15 cellular contexts compared by ENCODE assay signal in the genomic region with DNA sequence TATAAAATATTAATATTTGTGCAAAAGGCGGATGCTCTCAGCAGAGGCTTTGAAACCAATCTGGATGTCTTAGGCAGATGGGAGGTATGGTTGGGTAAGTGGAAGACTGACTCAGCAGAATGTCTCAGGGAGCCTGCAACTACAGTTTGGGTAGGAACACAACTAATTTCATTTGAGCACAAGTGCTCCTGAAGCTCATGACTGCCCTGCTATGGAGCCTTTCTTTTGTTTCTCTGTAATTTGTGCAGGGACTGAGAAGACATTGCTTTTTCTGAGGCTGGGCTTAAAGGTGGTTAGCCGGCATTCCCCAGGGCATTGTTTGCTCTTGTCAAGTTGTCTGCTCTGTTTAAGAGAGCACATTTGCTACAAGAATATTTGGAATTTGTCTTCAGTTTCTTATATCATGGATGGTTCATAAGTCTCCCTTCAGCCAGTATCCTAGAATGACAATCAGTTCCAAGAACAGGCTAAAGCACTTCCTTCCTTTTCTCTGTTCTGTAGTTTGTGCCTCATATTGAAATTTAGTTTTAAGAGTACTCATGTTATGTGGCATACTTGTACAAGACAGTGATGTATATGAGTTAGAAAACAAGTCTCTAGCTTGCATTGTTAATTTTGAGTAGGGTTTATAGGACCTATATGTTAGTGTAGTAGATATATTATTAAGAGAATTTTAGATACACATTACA.
DNase-seq lines count a peak whose midpoint lies in the region; ATAC-seq, FAIRE-seq and TF ChIP-seq lines count a peak whose summit lies in the region.
"Had no signal": no experiment of that assay in that cellular context is flagged by ENCODE, and none has a peak within 500 bp of the region (broad histone marks: within the 10 kb centered on the region; RNA-seq: fewer than 3 reads in every experiment).

No MANE protein-coding gene starts in this region.

- H3K36me3 ChIP-seq in astrocyte (ENCODE audit: insufficient read depth, low read length) (no peaks in the 10 kb centered on the region), WERI-Rb-1 (no peaks in the 10 kb centered on the region)
- H3K36me3 ChIP-seq: esophagus muscularis mucosa had no signal

- no peaks in the 10 kb centered on the region for H3K9me3 ChIP-seq in astrocyte (ENCODE audit: insufficient read depth, low read depth, low read length)
- H3K9me3 ChIP-seq in WERI-Rb-1 (ENCODE audit: severe bottlenecking) = peaks cover 3% of the 10 kb centered on the region
- H3K9me3 ChIP-seq: esophagus muscularis mucosa had no signal

- no peaks in the 10 kb centered on the region for H3K4me1 ChIP-seq in astrocyte (ENCODE audit: insufficient read depth, low read length)

- no peaks in the 10 kb centered on the region for H3K9me3 Mint-ChIP-seq in natural killer cell treated with Interleukin-12 subunit alpha and Interleukin-12 subunit beta and Interleukin-15 and Interleukin-18, amount 100 ng/mL, for 72 hours
- H3K9me3 Mint-ChIP-seq in natural killer cell (no peaks in the 10 kb centered on the region), astrocyte (ENCODE audit: unreplicated experiment) (peaks cover 2% of the 10 kb centered on the region)

- no peak overlapping the region for H2AFZ ChIP-seq in astrocyte (ENCODE audit: low read depth, low read length)

- H3K9ac ChIP-seq in astrocyte (ENCODE audit: low read length) = no peak overlapping the region

- H4K20me1 ChIP-seq in astrocyte (ENCODE audit: insufficient read depth, low read length) = peaks cover 88% of the 10 kb centered on the region

- intact Hi-C loops in natural killer cell (cut with micrococcal nuclease) = loop anchor here (10.0 kb wide), 1 partner anchor 467 kb away; no protein-coding TSS in a partner anchor

- no peak for FAIRE-seq in astrocyte (lab: Jason Lieb, UNC)

- peak overlapping the region; percentile 65 for H3K4me3 Mint-ChIP-seq in natural killer cell treated with Interleukin-12 subunit alpha and Interleukin-12 subunit beta and Interleukin-15 and Interleukin-18, amount 100 ng/mL, for 72 hours
- no peak overlapping the region for H3K4me3 Mint-ChIP-seq in natural killer cell
- no peak overlapping the region for H3K4me3 Mint-ChIP-seq in astrocyte (ENCODE audit: unreplicated experiment)
- H3K4me3 Mint-ChIP-seq: activated naive CD8-positive, alpha-beta T cell treated with anti-CD3 and anti-CD28 coated beads, Interleukin-2, amount 10 ng/mL, durations not matched to agents 7 days and 5 days had no signal

- peaks cover 83% of the 10 kb centered on the region for H3K79me2 ChIP-seq in astrocyte (ENCODE audit: insufficient read depth, low read length)

- H3K4me3 ChIP-seq in astrocyte (ENCODE audit: insufficient read depth, low read depth, low read length) (no peak overlapping the region), WERI-Rb-1 (ENCODE audit: low read depth, low read length) (no peak overlapping the region)
- H3K4me3 ChIP-seq: coronary artery, esophagus muscularis mucosa had no signal

- no peak overlapping the region for H3K27ac ChIP-seq in astrocyte (ENCODE audit: low read depth, low read length)
- no peak overlapping the region for H3K27ac ChIP-seq in WERI-Rb-1
- H3K27ac ChIP-seq: coronary artery, esophagus muscularis mucosa had no signal

- peak in 1 of 2 donors; percentile 79 for ATAC-seq in natural killer cell treated with Interleukin-12 subunit alpha and Interleukin-12 subunit beta and Interleukin-15 and Interleukin-18, amount 100 ng/mL, for 72 hours
- no peak for ATAC-seq in natural killer cell
- no peak for ATAC-seq in GM18511 (IDR thresholded peaks at IDR 0.05; ENCODE audit: unreplicated experiment)
- ATAC-seq in GM19467 (IDR thresholded peaks at IDR 0.05; ENCODE audit: unreplicated experiment) = no peak
- ATAC-seq: SK-N-SH treated with all-trans-retinoic acid at 6 μM for 48 hours had no signal

- H3K4me1 Mint-ChIP-seq in natural killer cell treated with Interleukin-12 subunit alpha and Interleukin-12 subunit beta and Interleukin-15 and Interleukin-18, amount 100 ng/mL, for 72 hours (ENCODE audit: low read depth in 2 of 2) = peaks cover 48 to 49% of the 10 kb centered on the region in 2 donors
- H3K4me1 Mint-ChIP-seq in natural killer cell = peaks cover 54 to 67% of the 10 kb centered on the region in 2 donors
- H3K4me1 Mint-ChIP-seq in astrocyte (ENCODE audit: low read depth, unreplicated experiment) = peaks cover 25% of the 10 kb centered on the region

- no peak overlapping the region for H3K4me2 ChIP-seq in astrocyte (ENCODE audit: low read length)

- no peak for DNase-seq in natural killer cell treated with Interleukin-12 subunit alpha and Interleukin-12 subunit beta and Interleukin-15 and Interleukin-18, amount 100 ng/mL, for 72 hours (ENCODE audit: low spot score)
- no peak for DNase-seq in natural killer cell
- no peak for DNase-seq in astrocyte (ENCODE audit: low read depth)
- DNase-seq in iris pigment epithelial cell (ENCODE audit: low read depth) = peak; percentile 39
- DNase-seq in WERI-Rb-1 = no peak
- no peak for DNase-seq in H4 (ENCODE audit: low spot score)
- DNase-seq: activated CD4-positive, CD25-positive, alpha-beta regulatory T cell; activated naive CD8-positive, alpha-beta T cell treated with anti-CD3 and anti-CD28 coated beads, Interleukin-2, amount 10 ng/mL, durations not matched to agents 7 days and 5 days; DMS153; Karpas-422 had no signal

- H3K36me3 Mint-ChIP-seq in natural killer cell treated with Interleukin-12 subunit alpha and Interleukin-12 subunit beta and Interleukin-15 and Interleukin-18, amount 100 ng/mL, for 72 hours = no peaks in the 10 kb centered on the region
- H3K36me3 Mint-ChIP-seq in natural killer cell (no peaks in the 10 kb centered on the region), astrocyte (ENCODE audit: low read depth, unreplicated experiment) (peaks cover 2% of the 10 kb centered on the region)

- no peaks in the 10 kb centered on the region for H3K27me3 ChIP-seq in astrocyte (ENCODE audit: insufficient read depth, low read length)
- H3K27me3 ChIP-seq in WERI-Rb-1 (ENCODE audit: insufficient read depth, low read depth, severe bottlenecking) = no peaks in the 10 kb centered on the region
- H3K27me3 ChIP-seq: esophagus muscularis mucosa had no signal

- H3K27me3 Mint-ChIP-seq in natural killer cell treated with Interleukin-12 subunit alpha and Interleukin-12 subunit beta and Interleukin-15 and Interleukin-18, amount 100 ng/mL, for 72 hours = no peaks in the 10 kb centered on the region
- H3K27me3 Mint-ChIP-seq in natural killer cell (ENCODE audit: low read depth in 2 of 2) (no peaks in the 10 kb centered on the region), astrocyte (ENCODE audit: low read depth, unreplicated experiment) (no peaks in the 10 kb centered on the region)
- H3K27me3 Mint-ChIP-seq: activated naive CD8-positive, alpha-beta T cell treated with anti-CD3 and anti-CD28 coated beads, Interleukin-2, amount 10 ng/mL, durations not matched to agents 7 days and 5 days had no signal

- peak overlapping the region; percentile 26 to 34 for H3K27ac Mint-ChIP-seq in natural killer cell treated with Interleukin-12 subunit alpha and Interleukin-12 subunit beta and Interleukin-15 and Interleukin-18, amount 100 ng/mL, for 72 hours
- peak overlapping the region in 1 of 2 donors; percentile 22 for H3K27ac Mint-ChIP-seq in natural killer cell
- H3K27ac Mint-ChIP-seq in astrocyte (ENCODE audit: unreplicated experiment) = peak overlapping the region; percentile 5
- H3K27ac Mint-ChIP-seq: activated naive CD8-positive, alpha-beta T cell treated with anti-CD3 and anti-CD28 coated beads, Interleukin-2, amount 10 ng/mL, durations not matched to agents 7 days and 5 days had no signal

- TF ChIP-seq CTCF in natural killer cell (IDR thresholded peaks at IDR 0.05) (no peak), astrocyte (IDR thresholded peaks at IDR 0.05; ENCODE audit: insufficient read depth, low read depth, low read length) (no peak), WERI-Rb-1 (IDR thresholded peaks at IDR 0.05; ENCODE audit: low read depth, low read length) (no peak)
